In genomic region chr14:102772781-102773570, GRCh38 we compare ENCODE assay signal across 12 cellular contexts. TPM values are rescaled to one million over a fixed set of nuclear protein-coding genes. Genes with fewer than 3 reads are reported as not detected.
DNase-seq lines count a peak whose midpoint lies in the region; ATAC-seq, FAIRE-seq and TF ChIP-seq lines count a peak whose summit lies in the region.
"Had no signal": no experiment of that assay in that cellular context is flagged by ENCODE, and none has a peak within 500 bp of the region (broad histone marks: within the 10 kb centered on the region; RNA-seq: fewer than 3 reads in every experiment).

No MANE protein-coding gene starts in this region.

- H3K27ac ChIP-seq in HepG2 (ENCODE audit: extremely low read length, insufficient read depth, low read length) (no peak overlapping the region), right lobe of liver (no peak overlapping the region)
- H3K27ac ChIP-seq: gastroesophageal sphincter had no signal

- H3K4me2 ChIP-seq in HepG2 (ENCODE audit: low read depth, low read length) = no peak overlapping the region

- CTCF ChIA-PET in HepG2 (lab: Yijun Ruan, JAX; ENCODE audit: low intra/inter-chr PET ratio, low total read pairs) = interaction anchor here (1.3 kb wide), 1 partner anchor 78 kb away, joined by 3 read pairs; no protein-coding TSS in a partner anchor
- CTCF ChIA-PET in activated CD8-positive, alpha-beta T cell treated with anti-CD3 and anti-CD28 coated beads, Interleukin-2, amount 10 ng/mL, durations not matched to agents 7 days and 5 days (lab: Charles Lee) = interaction anchor here (1.0 to 2.4 kb wide), 5 partner anchors 8 to 144 kb away, joined by 3 to 11 read pairs (median 7); no protein-coding TSS in a partner anchor

- peak; percentile 37; the same call in 1 of the 2 replicates for TF ChIP-seq RAD21 in HepG2 (CRISPR knock-in tag; IDR thresholded peaks at IDR 0.05)

- no peaks in the 10 kb centered on the region for H3K79me2 ChIP-seq in HepG2 (ENCODE audit: insufficient read depth, low read length)

- WGBS in HepG2 (ENCODE audit: low lambda C conversion rate) = 50% methylated on average over 22 of the region's 22 CpGs
- 61% methylated on average over 18 of the region's 22 CpGs for WGBS in right lobe of liver (ENCODE audit: insufficient coverage, low coverage, low lambda C conversion rate, missing lambda C conversion rate)

- no TSS peak for BruUV-seq in HepG2 (replicated peaks; lab: Mats Ljungman, UMichigan)

- H3K4me3 ChIP-seq in HepG2 (replicated peaks in 1 of 3; ENCODE audit: insufficient read depth in 1 of 3, low read depth in 2 of 3, low read length in 3 of 3) (no peak overlapping the region), right lobe of liver (no peak overlapping the region)
- H3K4me3 ChIP-seq: gastroesophageal sphincter had no signal

- POLR2A ChIA-PET in HepG2 (lab: Yijun Ruan, JAX) = interaction anchor here (1.0 kb wide), 1 partner anchor 198 kb away, joined by 3 read pairs; no protein-coding TSS in a partner anchor
- POLR2A ChIA-PET in activated CD8-positive, alpha-beta T cell treated with anti-CD3 and anti-CD28 coated beads, Interleukin-2, amount 10 ng/mL, durations not matched to agents 7 days and 5 days (lab: Charles Lee) = interaction anchor here (0.5 to 1.7 kb wide), 3 partner anchors 13 to 63 kb away, joined by 3 to 5 read pairs (median 4); no protein-coding TSS in a partner anchor

- H3K4me1 ChIP-seq in HepG2 (ENCODE audit: insufficient read depth, low read length) (peaks cover 48% of the 10 kb centered on the region), right lobe of liver (no peaks in the 10 kb centered on the region)

- H3K9me3 Mint-ChIP-seq in chondrocyte (ENCODE audit: low read depth) = no peaks in the 10 kb centered on the region
- peaks cover 4 to 5% of the 10 kb centered on the region in 2 donors for H3K9me3 Mint-ChIP-seq in stimulated activated naive B cell treated with anti-CD40 and anti-IgM and Interleukin-4, amounts not matched to agents 10 μg/mL and 1 μg/mL and 100 μg/mL, for 72 hours
- no peaks in the 10 kb centered on the region for H3K9me3 Mint-ChIP-seq in activated T-cell treated with anti-CD3 and anti-CD28 coated beads, Interleukin-2, amount 50 U/mL, for 4 hours
- no peaks in the 10 kb centered on the region for H3K9me3 Mint-ChIP-seq in activated CD8-positive, alpha-beta T cell treated with anti-CD3 and anti-CD28 coated beads, Interleukin-2, amount 10 ng/mL, durations not matched to agents 7 days and 5 days (ENCODE audit: insufficient read depth)

- H3K4me1 Mint-ChIP-seq in chondrocyte (ENCODE audit: low read depth) = peaks cover 15% of the 10 kb centered on the region
- H3K4me1 Mint-ChIP-seq in stimulated activated naive B cell treated with anti-CD40 and anti-IgM and Interleukin-4, amounts not matched to agents 10 μg/mL and 1 μg/mL and 100 μg/mL, for 72 hours = peaks cover 60 to 84% of the 10 kb centered on the region in 2 donors
- peaks cover 28% of the 10 kb centered on the region for H3K4me1 Mint-ChIP-seq in activated T-cell treated with anti-CD3 and anti-CD28 coated beads, Interleukin-2, amount 50 U/mL, for 4 hours (ENCODE audit: low read depth)
- peaks cover 27% of the 10 kb centered on the region for H3K4me1 Mint-ChIP-seq in activated CD8-positive, alpha-beta T cell treated with anti-CD3 and anti-CD28 coated beads, Interleukin-2, amount 10 ng/mL, durations not matched to agents 7 days and 5 days (ENCODE audit: low read depth)

- H3K4me3 Mint-ChIP-seq in chondrocyte (ENCODE audit: unreplicated experiment) = no peak overlapping the region
- H3K4me3 Mint-ChIP-seq in stimulated activated naive B cell treated with anti-CD40 and anti-IgM and Interleukin-4, amounts not matched to agents 10 μg/mL and 1 μg/mL and 100 μg/mL, for 72 hours = no peak overlapping the region
- H3K4me3 Mint-ChIP-seq in activated T-cell treated with anti-CD3 and anti-CD28 coated beads, Interleukin-2, amount 50 U/mL, for 4 hours = no peak overlapping the region
- no peak overlapping the region for H3K4me3 Mint-ChIP-seq in activated CD8-positive, alpha-beta T cell treated with anti-CD3 and anti-CD28 coated beads, Interleukin-2, amount 10 ng/mL, durations not matched to agents 7 days and 5 days

- no peaks in the 10 kb centered on the region for H3K36me3 ChIP-seq in HepG2 (replicated peaks in 1 of 2; ENCODE audit: control insufficient read depth in 1 of 2, insufficient read depth in 2 of 2, low read length in 2 of 2)
- no peaks in the 10 kb centered on the region for H3K36me3 ChIP-seq in right lobe of liver
- H3K36me3 ChIP-seq: gastroesophageal sphincter had no signal

- H2AFZ ChIP-seq in HepG2 (ENCODE audit: low read length) = no peak overlapping the region

- TF ChIP-seq CTCF in HepG2 (CRISPR knock-in tag; IDR thresholded peaks at IDR 0.05) (peak; percentile 77), right lobe of liver (IDR thresholded peaks at IDR 0.05) (no peak), chondrocyte (IDR thresholded peaks at IDR 0.05) (peak; percentile 59)

- intact Hi-C loops in HepG2 (cut with micrococcal nuclease; ENCODE audit: unreplicated experiment) = loop anchor here (5.0 to 10.0 kb wide), 3 partner anchors 46 to 102 kb away; no protein-coding TSS in a partner anchor
- intact Hi-C loops in right lobe of liver (cut with DNase I) = loop anchor here (5.0 to 10.0 kb wide), 2 partner anchors 142 to 144 kb away; no protein-coding TSS in a partner anchor

- H3K9me3 ChIP-seq in HepG2 (ENCODE audit: low read length) = no peaks in the 10 kb centered on the region
- H3K9me3 ChIP-seq in right lobe of liver = no peaks in the 10 kb centered on the region
- H3K9me3 ChIP-seq: gastroesophageal sphincter had no signal

- in situ Hi-C loops in HepG2 (cut with HindIII; ENCODE audit: extremely low pct_ligation_motif_present, low pct_unique_long_range_greater_than_20kb) = no loop called here

- TF ChIP-seq POLR2A in HepG2 (IDR thresholded peaks at IDR 0.05; ENCODE audit: insufficient read depth in 1 of 2, low read depth in 2 of 2, low read length in 2 of 2) (no peak), right lobe of liver (IDR thresholded peaks at IDR 0.05) (no peak)

- no peaks in the 10 kb centered on the region for H4K20me1 ChIP-seq in HepG2 (ENCODE audit: insufficient read depth, low read length)

- no peak for TF ChIP-seq EP300 in HepG2 (IDR thresholded peaks at IDR 0.05; ENCODE audit: low read depth in 2 of 2, low read length in 2 of 2)
- TF ChIP-seq EP300 in HepG2 (CRISPR knock-in tag; IDR thresholded peaks at IDR 0.05; ENCODE audit: borderline replicate concordance) = no peak

- H3K27me3 Mint-ChIP-seq in chondrocyte (ENCODE audit: low read depth) = no peaks in the 10 kb centered on the region
- H3K27me3 Mint-ChIP-seq in stimulated activated naive B cell treated with anti-CD40 and anti-IgM and Interleukin-4, amounts not matched to agents 10 μg/mL and 1 μg/mL and 100 μg/mL, for 72 hours = no peaks in the 10 kb centered on the region
- no peaks in the 10 kb centered on the region for H3K27me3 Mint-ChIP-seq in activated T-cell treated with anti-CD3 and anti-CD28 coated beads, Interleukin-2, amount 50 U/mL, for 4 hours (ENCODE audit: low read depth)
- no peaks in the 10 kb centered on the region for H3K27me3 Mint-ChIP-seq in activated CD8-positive, alpha-beta T cell treated with anti-CD3 and anti-CD28 coated beads, Interleukin-2, amount 10 ng/mL, durations not matched to agents 7 days and 5 days (ENCODE audit: low read depth)

- ATAC-seq in HepG2 (0 out of 3 replicates have a peak, but pooled peaks have one; percentile 7), right lobe of liver (no peak)
- ATAC-seq in stimulated activated naive B cell treated with anti-CD40 and anti-IgM and Interleukin-4, amounts not matched to agents 10 μg/mL and 1 μg/mL and 100 μg/mL, for 72 hours (replicated peaks) = no peak
- no peak for ATAC-seq in activated T-cell treated with anti-CD3 and anti-CD28 coated beads, Interleukin-2, amount 50 U/mL, for 4 hours
- ATAC-seq in activated CD8-positive, alpha-beta T cell treated with anti-CD3 and anti-CD28 coated beads, Interleukin-2, amount 10 ng/mL, durations not matched to agents 7 days and 5 days = no peak
- ATAC-seq: gastroesophageal sphincter had no signal

- H3K36me3 Mint-ChIP-seq in chondrocyte (ENCODE audit: low read depth) = no peaks in the 10 kb centered on the region
- H3K36me3 Mint-ChIP-seq in stimulated activated naive B cell treated with anti-CD40 and anti-IgM and Interleukin-4, amounts not matched to agents 10 μg/mL and 1 μg/mL and 100 μg/mL, for 72 hours = peaks cover 2 to 13% of the 10 kb centered on the region in 2 donors
- no peaks in the 10 kb centered on the region for H3K36me3 Mint-ChIP-seq in activated T-cell treated with anti-CD3 and anti-CD28 coated beads, Interleukin-2, amount 50 U/mL, for 4 hours (ENCODE audit: insufficient read depth)
- no peaks in the 10 kb centered on the region for H3K36me3 Mint-ChIP-seq in activated CD8-positive, alpha-beta T cell treated with anti-CD3 and anti-CD28 coated beads, Interleukin-2, amount 10 ng/mL, durations not matched to agents 7 days and 5 days (ENCODE audit: low read depth)

- peaks cover 2 to 30% of the 10 kb centered on the region in 2 experiments; a peak in 3 of 5 replicates for H3K27me3 ChIP-seq in HepG2 (ENCODE audit: control insufficient read depth in 1 of 2, insufficient read depth in 2 of 2, low read length in 2 of 2)
- no peaks in the 10 kb centered on the region for H3K27me3 ChIP-seq in right lobe of liver
- H3K27me3 ChIP-seq: gastroesophageal sphincter had no signal

- DNase-seq in HepG2 (ENCODE audit: low spot score) (peak; percentile 43), right lobe of liver (no peak), NCI-H510A (lab: John Stamatoyannopoulos, UW) (peak; percentile 30), chondrocyte (ENCODE audit: low spot score) (peak; percentile 54)
- DNase-seq in stimulated activated naive B cell treated with anti-CD40 and anti-IgM and Interleukin-4, amounts not matched to agents 10 μg/mL and 1 μg/mL and 100 μg/mL, for 72 hours = no peak
- no peak for DNase-seq in activated T-cell treated with anti-CD3 and anti-CD28 coated beads, Interleukin-2, amount 50 U/mL, for 4 hours
- DNase-seq in stimulated activated CD8-positive, alpha-beta memory T cell treated with anti-CD3 and anti-CD28 coated beads, Interleukin-4, amount 100 ng/mL, for 48 hours = no peak
- DNase-seq in activated CD8-positive, alpha-beta T cell treated with anti-CD3 and anti-CD28 coated beads, Interleukin-2, amount 10 ng/mL, durations not matched to agents 7 days and 5 days = no peak
- DNase-seq: activated T-cell treated with anti-CD3 and anti-CD28 coated beads, Interleukin-2, amount 50 U/mL, for 1 hour; GF-D8; NCI-H2081 treated with DMSO at 0.1 percent for 48 hours had no signal

- FAIRE-seq in HepG2 (lab: Jason Lieb, UNC) = peak; percentile 23

- H3K27ac Mint-ChIP-seq in chondrocyte (ENCODE audit: unreplicated experiment) = peak overlapping the region; percentile 33
- peak overlapping the region; percentile 84 for H3K27ac Mint-ChIP-seq in stimulated activated naive B cell treated with anti-CD40 and anti-IgM and Interleukin-4, amounts not matched to agents 10 μg/mL and 1 μg/mL and 100 μg/mL, for 72 hours
- H3K27ac Mint-ChIP-seq in activated CD8-positive, alpha-beta T cell treated with anti-CD3 and anti-CD28 coated beads, Interleukin-2, amount 10 ng/mL, durations not matched to agents 7 days and 5 days = no peak overlapping the region

- H3K9ac ChIP-seq in HepG2 (ENCODE audit: insufficient read depth, low read depth, low read length) = no peak overlapping the region

RNA-seq across cellular contexts. Expression of gene TRAF3, which starts 4.3 kb away (rescaled TPM):
- total RNA-seq in HepG2 (2016; rRNA removed; fragmentation: Illumina TruSeq; extraction: Trizol) = 12.2 and 13.0 TPM in 2 replicates
- 45.5 and 46.6 TPM in 2 replicates for total RNA-seq in HepG2 (2016; cell fraction: cytosol; rRNA removed; fragmentation: Illumina TruSeq; extraction: Trizol; ENCODE audit: low read depth)
- 10.7 and 11.9 TPM in 2 replicates for total RNA-seq in HepG2 (2016; cell fraction: insoluble cytoplasmic fraction; rRNA removed; fragmentation: Illumina TruSeq; extraction: Trizol)
- total RNA-seq in HepG2 (2016; cell fraction: membrane; rRNA removed; fragmentation: Illumina TruSeq; extraction: Trizol) = 36.3 and 37.0 TPM in 2 replicates
- 8.7 and 9.5 TPM in 2 replicates for total RNA-seq in HepG2 (2016; cell fraction: nucleus; rRNA removed; fragmentation: Illumina TruSeq; extraction: Trizol)
- 6.9 and 7.2 TPM in 2 replicates for polyA plus RNA-seq in HepG2 (2011; rRNA removed)
- polyA plus RNA-seq in HepG2 (2011; cell fraction: cytosol; rRNA removed) = 6.0 and 6.8 TPM in 2 replicates
- polyA plus RNA-seq in HepG2 (2011; cell fraction: nucleus; rRNA removed) = 8.0 and 8.4 TPM in 2 replicates
- 5.3 and 5.6 TPM in 2 replicates for polyA plus RNA-seq in HepG2 (2012)
- polyA plus RNA-seq in HepG2 (2016; cell fraction: cytosol; fragmentation: Illumina TruSeq; extraction: Trizol; ENCODE audit: low read depth) = 11.1 and 11.2 TPM in 2 replicates
- polyA plus RNA-seq in HepG2 (2016; cell fraction: insoluble cytoplasmic fraction; fragmentation: Illumina TruSeq; extraction: Trizol; ENCODE audit: low read depth) = 7.7 and 10.1 TPM in 2 replicates
- polyA plus RNA-seq in HepG2 (2016; cell fraction: membrane; fragmentation: Illumina TruSeq; extraction: Trizol; ENCODE audit: low read depth) = 15.8 and 17.5 TPM in 2 replicates
- 11.6 and 12.0 TPM in 2 replicates for polyA plus RNA-seq in HepG2 (2016; cell fraction: nucleus; fragmentation: Illumina TruSeq; extraction: Trizol; ENCODE audit: insufficient read depth, low read depth)
- polyA minus RNA-seq in HepG2 (2011; rRNA and poly(A)+ RNA removed; ENCODE audit: low replicate concordance) = 21.0 and 40.5 TPM in 2 replicates
- polyA minus RNA-seq in HepG2 (2011; cell fraction: cytosol; rRNA and poly(A)+ RNA removed) = 7.8 and 9.1 TPM in 2 replicates
- polyA minus RNA-seq in HepG2 (2011; cell fraction: nucleus; rRNA and poly(A)+ RNA removed) = 6.8 and 11.8 TPM in 2 replicates
- total RNA-seq in right lobe of liver = 10 to 100 TPM in 1 of 6 experiments, 1 to 10 TPM in 5; 5.6 to 10.5 (median 8.3) TPM
- 15.0 to 20.1 TPM (median 18.4 TPM) in 3 replicates for total RNA-seq in chondrocyte
- total RNA-seq in activated T-cell treated with anti-CD3 and anti-CD28 coated beads, Interleukin-2, amount 50 U/mL, for 4 hours = 10 to 100 TPM; 76.0 to 91.0 (median 78.1) TPM
- total RNA-seq in activated CD8-positive, alpha-beta T cell treated with anti-CD3 and anti-CD28 coated beads, Interleukin-2, amount 10 ng/mL, durations not matched to agents 7 days and 5 days = 10 to 100 TPM; 28.9 to 31.0 TPM

Comparison
In these comparisons a context has a peak if more than half of its experiments do, and no peak if none do; other contexts are left out.
1. DNase-seq: peak in HepG2 (single experiment), NCI-H510A (single experiment) and chondrocyte (single experiment); none in right lobe of liver (0 of 3), stimulated activated naive B cell treated with anti-CD40 and anti-IgM and Interleukin-4, amounts not matched to agents 10 μg/mL and 1 μg/mL and 100 μg/mL, for 72 hours (single experiment), activated T-cell treated with anti-CD3 and anti-CD28 coated beads, Interleukin-2, amount 50 U/mL, for 4 hours (single experiment), stimulated activated CD8-positive, alpha-beta memory T cell treated with anti-CD3 and anti-CD28 coated beads, Interleukin-4, amount 100 ng/mL, for 48 hours (single experiment) and activated CD8-positive, alpha-beta T cell treated with anti-CD3 and anti-CD28 coated beads, Interleukin-2, amount 10 ng/mL, durations not matched to agents 7 days and 5 days (single experiment).
2. CTCF ChIP-seq: peak in HepG2 (single experiment) and chondrocyte (single experiment); none in right lobe of liver (0 of 4).